In genomic region chr1:28519946-28520725, GRCh38 we compare ENCODE assay signal across 11 cellular contexts. TPM values are rescaled to one million over a fixed set of nuclear protein-coding genes. Genes with fewer than 3 reads are reported as not detected.
A peak's percentile ranks its signal among the peaks of the same experiment; 100 is the strongest.
DNase-seq lines count a peak whose midpoint lies in the region; ATAC-seq and TF ChIP-seq lines count a peak whose summit lies in the region.
"Had no signal": no experiment of that assay in that cellular context is flagged by ENCODE, and none has a peak within 500 bp of the region (broad histone marks: within the 10 kb centered on the region; RNA-seq: fewer than 3 reads in every experiment).

No MANE protein-coding gene starts in this region.

- no peak overlapping the region for H3K27ac ChIP-seq in CD4-positive, alpha-beta memory T cell (ENCODE audit: low read depth, low read length)
- H3K27ac ChIP-seq in H9 (ENCODE audit: insufficient read length, low read depth, low read length) = no peak overlapping the region
- no peak overlapping the region for H3K27ac ChIP-seq in tibial artery

- no peak overlapping the region for H3K23ac ChIP-seq in H9 (ENCODE audit: insufficient read length, low read depth, low read length)

- H3K9ac ChIP-seq in H9 (ENCODE audit: extremely low read depth, insufficient read length, low read length) = no peak overlapping the region

- no peaks in the 10 kb centered on the region for H4K20me1 ChIP-seq in H9 (ENCODE audit: control insufficient read depth, insufficient read depth, insufficient read length)

- no peak for DNase-seq in CD4-positive, alpha-beta memory T cell
- no peak for DNase-seq in H9
- DNase-seq in activated CD8-positive, alpha-beta T cell treated with anti-CD3 and anti-CD28 coated beads, Interleukin-2, amount 10 ng/mL, durations not matched to agents 7 days and 5 days = no peak
- DNase-seq in mesothelial cell of epicardium (ENCODE audit: low spot score in 2 of 2, unreplicated experiment in 2 of 2) = no peak
- no peak for DNase-seq in D341Med (ENCODE audit: low spot score)
- DNase-seq in tibial artery = no peak
- DNase-seq: DMS53; NCI-H1105 treated with DMSO at 0.1 percent for 48 hours; NCI-H774; stimulated activated CD4-positive, alpha-beta T cell treated with anti-CD3 and anti-CD28 coated beads, Interleukin-12 subunit alpha, Interleukin-12 subunit beta, amount 100 ng/mL, for 4 hours had no signal

- no peak overlapping the region for H4K8ac ChIP-seq in H9 (replicated peaks; ENCODE audit: insufficient read length, low read depth, low read length)

- WGBS in H9 (ENCODE audit: extremely low coverage, insufficient read length, low lambda C conversion rate) = no CpG with 5 or more reads among the region's 10 CpGs

- no peak overlapping the region for H3K4me2 ChIP-seq in H9 (ENCODE audit: insufficient read depth, insufficient read length, low read length)

- no peak overlapping the region for H3T11ph ChIP-seq in H9 (ENCODE audit: low read length)

- no peak overlapping the region for H3K4ac ChIP-seq in H9 (ENCODE audit: low read depth, low read length)

- H3K27ac Mint-ChIP-seq in CD4-positive, alpha-beta memory T cell = peak overlapping the region in 1 of 7 donors; percentile 53
- peak overlapping the region in 1 of 3 experiments; percentile 17; a peak in 3 of 7 replicates for H3K27ac Mint-ChIP-seq in H9
- no peak overlapping the region for H3K27ac Mint-ChIP-seq in activated CD8-positive, alpha-beta T cell treated with anti-CD3 and anti-CD28 coated beads, Interleukin-2, amount 10 ng/mL, durations not matched to agents 7 days and 5 days
- no peak overlapping the region for H3K27ac Mint-ChIP-seq in mesothelial cell of epicardium

- TF ChIP-seq CTCF in H9 (conservative IDR thresholded peaks at IDR 0.05) (no peak), mesothelial cell of epicardium (IDR thresholded peaks at IDR 0.05; ENCODE audit: unreplicated experiment) (no peak), tibial artery (IDR thresholded peaks at IDR 0.05) (no peak)

- H3K56ac ChIP-seq in H9 (ENCODE audit: insufficient read length, low read depth, low read length) = no peak overlapping the region

- no peaks in the 10 kb centered on the region for H3K79me1 ChIP-seq in H9 (ENCODE audit: insufficient read depth, low read depth, low read length, poor library complexity, severe bottlenecking)

- no peaks in the 10 kb centered on the region for H3K9me3 ChIP-seq in CD4-positive, alpha-beta memory T cell (ENCODE audit: control insufficient read depth in 1 of 2, low read length in 2 of 2)
- no peaks in the 10 kb centered on the region for H3K9me3 ChIP-seq in H9 (ENCODE audit: control insufficient read depth, low read depth, low read length)
- H3K9me3 ChIP-seq in tibial artery = no peaks in the 10 kb centered on the region

- no peak overlapping the region for H4K91ac ChIP-seq in H9 (ENCODE audit: insufficient read length, low read depth, low read length)

- peak overlapping the region in 6 of 8 donors; percentile 1 to 72 (median 45) for H3K4me3 Mint-ChIP-seq in CD4-positive, alpha-beta memory T cell
- H3K4me3 Mint-ChIP-seq in H9 (peak overlapping the region; percentile 84 to 91), mesothelial cell of epicardium (peak overlapping the region; percentile 43)
- H3K4me3 Mint-ChIP-seq in activated CD8-positive, alpha-beta T cell treated with anti-CD3 and anti-CD28 coated beads, Interleukin-2, amount 10 ng/mL, durations not matched to agents 7 days and 5 days = peak overlapping the region; percentile 92

- H3K23me2 ChIP-seq in H9 (ENCODE audit: insufficient read length, low read depth, low read length, poor library complexity, severe bottlenecking) = peaks cover 8% of the 10 kb centered on the region

- intact Hi-C loops in CD4-positive, alpha-beta memory T cell (cut with micrococcal nuclease) = loop anchor here (2.0 kb wide), 2 partner anchors 123 to 237 kb away; partner anchors contain the start of gene TAF12
- intact Hi-C loops in tibial artery (cut with DNase I; ENCODE audit: low total_unique reads) = loop anchor here (2.0 to 5.0 kb wide), 2 partner anchors 32 to 81 kb away; partner anchors contain the start of gene TRNAU1AP

- CTCF ChIA-PET in CD4-positive, alpha-beta memory T cell (lab: Charles Lee; ENCODE audit: partially characterized antibody) = interaction anchor here (0.7 to 1.8 kb wide), 4 partner anchors 61 to 123 kb away, joined by 3 to 5 read pairs (median 4); no protein-coding TSS in a partner anchor
- CTCF ChIA-PET in activated CD8-positive, alpha-beta T cell treated with anti-CD3 and anti-CD28 coated beads, Interleukin-2, amount 10 ng/mL, durations not matched to agents 7 days and 5 days (lab: Charles Lee) = no interaction called here

- no peak overlapping the region for H2BK120ac ChIP-seq in H9 (ENCODE audit: low read depth, low read length, poor library complexity, severe bottlenecking)

- no peak overlapping the region for H2BK5ac ChIP-seq in H9 (ENCODE audit: insufficient read length, low read length)

- peaks cover 26% of the 10 kb centered on the region; the same call in 1 of the 2 replicates for H3K79me2 ChIP-seq in H9 (ENCODE audit: insufficient read depth, low read length)

- no peak overlapping the region for H2AFZ ChIP-seq in H9 (ENCODE audit: low read length)

- H3K4me3 ChIP-seq in CD4-positive, alpha-beta memory T cell (ENCODE audit: low read length in 2 of 2) = no peak overlapping the region
- H3K4me3 ChIP-seq in tibial artery = no peak overlapping the region

- H3K36me3 Mint-ChIP-seq in CD4-positive, alpha-beta memory T cell = peaks cover 3 to 7% of the 10 kb centered on the region in 2 donors
- H3K36me3 Mint-ChIP-seq in H9 (ENCODE audit: insufficient read depth in 1 of 3, low read depth in 3 of 3) (peaks cover 20 to 30% (median 29%) of the 10 kb centered on the region in 3 experiments), mesothelial cell of epicardium (peaks cover 4% of the 10 kb centered on the region)
- H3K36me3 Mint-ChIP-seq in activated CD8-positive, alpha-beta T cell treated with anti-CD3 and anti-CD28 coated beads, Interleukin-2, amount 10 ng/mL, durations not matched to agents 7 days and 5 days (ENCODE audit: low read depth) = peaks cover 32% of the 10 kb centered on the region

- no peak overlapping the region for H2AK5ac ChIP-seq in H9 (ENCODE audit: insufficient read length, low read length)

- no peaks in the 10 kb centered on the region for H3K27me3 Mint-ChIP-seq in CD4-positive, alpha-beta memory T cell
- H3K27me3 Mint-ChIP-seq in H9 (ENCODE audit: low read depth) (no peaks in the 10 kb centered on the region), mesothelial cell of epicardium (ENCODE audit: low read depth) (no peaks in the 10 kb centered on the region)
- H3K27me3 Mint-ChIP-seq in activated CD8-positive, alpha-beta T cell treated with anti-CD3 and anti-CD28 coated beads, Interleukin-2, amount 10 ng/mL, durations not matched to agents 7 days and 5 days (ENCODE audit: low read depth) = no peaks in the 10 kb centered on the region

- no peak for ATAC-seq in activated CD8-positive, alpha-beta T cell treated with anti-CD3 and anti-CD28 coated beads, Interleukin-2, amount 10 ng/mL, durations not matched to agents 7 days and 5 days
- ATAC-seq in GM18519 (IDR thresholded peaks at IDR 0.05; ENCODE audit: low FRiP score, unreplicated experiment) = no peak

- no peak overlapping the region for H2BK15ac ChIP-seq in H9 (ENCODE audit: low read depth, low read length)

- H4K5ac ChIP-seq in H9 (ENCODE audit: insufficient read length, low read depth, low read length) = no peak overlapping the region

- no peak overlapping the region for H3K14ac ChIP-seq in H9 (ENCODE audit: insufficient read depth, low read length)

- no peaks in the 10 kb centered on the region for H3K36me3 ChIP-seq in CD4-positive, alpha-beta memory T cell (ENCODE audit: insufficient read depth, low read length)
- peaks cover 0 to 8% (median 6%) of the 10 kb centered on the region in 3 donors for H3K36me3 ChIP-seq in tibial artery

- POLR2A ChIA-PET in CD4-positive, alpha-beta memory T cell (lab: Charles Lee; ENCODE audit: partially characterized antibody) = interaction anchor here (1.4 kb wide), 1 partner anchor 61 kb away, joined by 6 read pairs; no protein-coding TSS in a partner anchor
- POLR2A ChIA-PET in activated CD8-positive, alpha-beta T cell treated with anti-CD3 and anti-CD28 coated beads, Interleukin-2, amount 10 ng/mL, durations not matched to agents 7 days and 5 days (lab: Charles Lee) = interaction anchor here (0.5 to 2.0 kb wide), 6 partner anchors 10 to 148 kb away, joined by 3 to 7 read pairs (median 3); partner anchors contain the start of genes GMEB1 and RCC1

- H2BK20ac ChIP-seq in H9 (ENCODE audit: low read depth, low read length, poor library complexity, severe bottlenecking) = no peak overlapping the region

- peaks cover 15 to 25% (median 22%) of the 10 kb centered on the region in 4 donors for H3K4me1 Mint-ChIP-seq in CD4-positive, alpha-beta memory T cell
- peaks cover 41 to 54% of the 10 kb centered on the region in 2 experiments for H3K4me1 Mint-ChIP-seq in H9
- peaks cover 49% of the 10 kb centered on the region for H3K4me1 Mint-ChIP-seq in activated CD8-positive, alpha-beta T cell treated with anti-CD3 and anti-CD28 coated beads, Interleukin-2, amount 10 ng/mL, durations not matched to agents 7 days and 5 days (ENCODE audit: low read depth)
- H3K4me1 Mint-ChIP-seq in mesothelial cell of epicardium = peaks cover 32% of the 10 kb centered on the region

- H3K27me3 ChIP-seq in CD4-positive, alpha-beta memory T cell (ENCODE audit: insufficient read depth, low read length) = no peaks in the 10 kb centered on the region
- H3K27me3 ChIP-seq in H9 (ENCODE audit: insufficient read depth, low read length) (no peaks in the 10 kb centered on the region), tibial artery (no peaks in the 10 kb centered on the region)

- H3K18ac ChIP-seq in H9 (ENCODE audit: insufficient read length, low read depth, low read length) = no peak overlapping the region

- H2BK12ac ChIP-seq in H9 (ENCODE audit: insufficient read length, low read depth, low read length) = no peak overlapping the region

- H3K4me1 ChIP-seq in CD4-positive, alpha-beta memory T cell (ENCODE audit: insufficient read depth, low read length) = peaks cover 23% of the 10 kb centered on the region
- H3K4me1 ChIP-seq in H9 (ENCODE audit: insufficient read depth, low read length) = peaks cover 14% of the 10 kb centered on the region
- H3K4me1 ChIP-seq in tibial artery = peaks cover 0 to 18% (median 14%) of the 10 kb centered on the region in 4 donors

- H3K9me3 Mint-ChIP-seq in CD4-positive, alpha-beta memory T cell = no peaks in the 10 kb centered on the region
- 0 out of 5 replicates have a peak, but pooled peaks cover 0 to 3% of the 10 kb centered on the region in 2 experiments for H3K9me3 Mint-ChIP-seq in H9
- H3K9me3 Mint-ChIP-seq in activated CD8-positive, alpha-beta T cell treated with anti-CD3 and anti-CD28 coated beads, Interleukin-2, amount 10 ng/mL, durations not matched to agents 7 days and 5 days (ENCODE audit: insufficient read depth) = no peaks in the 10 kb centered on the region
- H3K9me3 Mint-ChIP-seq in mesothelial cell of epicardium = no peaks in the 10 kb centered on the region

RNA-seq across cellular contexts. Expression of gene RCC1, which starts 14.3 kb away (rescaled TPM):
- total RNA-seq in CD4-positive, alpha-beta memory T cell = 10 to 100 TPM; 16.7 to 18.4 TPM
- polyA plus RNA-seq in CD4-positive, alpha-beta memory T cell = 10 to 100 TPM in 1 of 2 donors, 1 to 10 TPM in 1; 7.8 to 11.7 TPM
- total RNA-seq in H9 (2021) (92.1 and 93.6 TPM in 2 replicates), mesothelial cell of epicardium (30.6 to 33.7 TPM (median 31.9 TPM) in 3 replicates)
- 10 to 100 TPM; 80.7 to 85.3 TPM for total RNA-seq in activated CD8-positive, alpha-beta T cell treated with anti-CD3 and anti-CD28 coated beads, Interleukin-2, amount 10 ng/mL, durations not matched to agents 7 days and 5 days

RNA-seq across cellular contexts. Expression of gene TRNAU1AP, which starts 32.7 kb away (rescaled TPM):
- total RNA-seq in CD4-positive, alpha-beta memory T cell = 10 to 100 TPM; 46.3 to 46.7 TPM
- 10 to 100 TPM; 25.8 to 30.7 TPM for polyA plus RNA-seq in CD4-positive, alpha-beta memory T cell
- total RNA-seq in H9 (2021) = 42.2 and 45.0 TPM in 2 replicates
- 10 to 100 TPM; 73.2 to 77.7 TPM for total RNA-seq in activated CD8-positive, alpha-beta T cell treated with anti-CD3 and anti-CD28 coated beads, Interleukin-2, amount 10 ng/mL, durations not matched to agents 7 days and 5 days
- total RNA-seq in mesothelial cell of epicardium = 23.3 to 25.5 TPM (median 25.0 TPM) in 3 replicates
